In the genomic region with DNA sequence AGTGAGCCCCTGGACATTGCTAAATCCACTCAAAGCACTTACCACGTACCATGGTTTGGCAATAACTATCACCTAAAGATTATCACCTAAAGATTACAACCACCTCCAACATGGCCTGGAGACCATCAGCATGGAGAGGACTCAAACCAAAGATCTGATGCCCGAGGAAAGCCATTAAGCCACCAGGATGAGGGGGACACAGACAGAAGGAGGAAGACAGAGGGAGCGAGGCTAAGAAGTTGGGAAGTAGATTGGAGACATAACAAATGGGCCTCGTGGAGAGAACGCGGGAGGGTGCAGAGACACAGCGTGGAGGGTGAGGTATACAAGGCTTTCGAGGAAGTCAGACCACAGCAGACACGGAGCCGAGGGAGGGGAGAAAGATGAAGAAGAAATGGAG, we compare ENCODE assay signal across 31 cellular contexts.
"Had no signal": no experiment of that assay in that cellular context is flagged by ENCODE, and none has a peak within 500 bp of the region (broad histone marks: within the 10 kb centered on the region; RNA-seq: fewer than 3 reads in every experiment).

No MANE protein-coding gene starts in this region.

- H3K27ac ChIP-seq: adrenal gland, body of pancreas, esophagus squamous epithelium, gastroesophageal sphincter had no signal

- H3K4me3 ChIP-seq: adrenal gland, body of pancreas, esophagus squamous epithelium, gastroesophageal sphincter had no signal

- H3K27me3 Mint-ChIP-seq: activated CD4-positive, alpha-beta T cell treated with anti-CD3 and anti-CD28 coated beads for 36 hours; activated CD8-positive, alpha-beta memory T cell treated with anti-CD3 and anti-CD28 coated beads, Interleukin-2, amount 10 ng/mL, durations not matched to agents 7 days and 5 days; activated naive CD4-positive, alpha-beta T cell treated with anti-CD3 and anti-CD28 coated beads, Interleukin-2, amount 50 U/mL, for 24 hours; activated naive CD8-positive, alpha-beta T cell treated with anti-CD3 and anti-CD28 coated beads for 36 hours; activated naive CD8-positive, alpha-beta T cell treated with anti-CD3 and anti-CD28 coated beads, Interleukin-2, amount 50 U/mL, for 24 hours; effector memory CD8-positive, alpha-beta T cell had no signal

- H3K27me3 ChIP-seq: adrenal gland, body of pancreas, esophagus squamous epithelium, gastroesophageal sphincter had no signal

- H3K4me3 Mint-ChIP-seq: activated CD4-positive, alpha-beta memory T cell treated with anti-CD3 and anti-CD28 coated beads for 36 hours; activated CD4-positive, alpha-beta T cell treated with anti-CD3 and anti-CD28 coated beads for 36 hours; activated CD4-positive, alpha-beta T cell treated with anti-CD3 and anti-CD28 coated beads, Interleukin-2, amount 10 ng/mL, durations not matched to agents 24 days and 14 days; activated CD8-positive, alpha-beta memory T cell treated with anti-CD3 and anti-CD28 coated beads, Interleukin-2, amount 10 ng/mL, durations not matched to agents 7 days and 5 days; activated CD8-positive, alpha-beta T cell treated with anti-CD3 and anti-CD28 coated beads, Interleukin-2, amount 10 ng/mL, durations not matched to agents 7 days and 5 days; activated naive CD4-positive, alpha-beta T cell treated with anti-CD3 and anti-CD28 coated beads for 36 hours; activated naive CD4-positive, alpha-beta T cell treated with anti-CD3 and anti-CD28 coated beads, Interleukin-2, amount 50 U/mL, for 24 hours; activated naive CD8-positive, alpha-beta T cell treated with anti-CD3 and anti-CD28 coated beads for 36 hours; activated naive CD8-positive, alpha-beta T cell treated with anti-CD3 and anti-CD28 coated beads, Interleukin-2, amount 50 U/mL, for 24 hours; activated T-helper 1 cell treated with anti-CD3 and anti-CD28 coated beads, Interleukin-12 subunit alpha, Interleukin-12 subunit beta, Interleukin-2, Interleukin-4 antibody, amounts not matched to agents 30 ng/mL and 10 ng/mL and 1 ng/mL, durations not matched to agents 14 hours and 24 hours and 36 hours; effector memory CD8-positive, alpha-beta T cell had no signal

- DNase-seq: activated CD4-positive, alpha-beta memory T cell treated with anti-CD3 and anti-CD28 coated beads for 36 hours; activated CD4-positive, alpha-beta T cell treated with anti-CD3 and anti-CD28 coated beads for 36 hours; activated CD4-positive, alpha-beta T cell treated with anti-CD3 and anti-CD28 coated beads, Interleukin-2, amount 10 ng/mL, durations not matched to agents 24 days and 14 days; activated CD4-positive, CD25-positive, alpha-beta regulatory T cell; activated CD4-positive, CD25-positive, alpha-beta regulatory T cell treated with anti-CD3 and anti-CD28 coated beads, Interleukin-2, amount 50 U/mL, for 72 hours; activated CD8-positive, alpha-beta memory T cell treated with anti-CD3 and anti-CD28 coated beads, Interleukin-2, amount 10 ng/mL, durations not matched to agents 7 days and 5 days; activated CD8-positive, alpha-beta memory T cell treated with anti-CD3 and anti-CD28 coated beads, Interleukin-2, amount 50 U/mL, for 4 hours; activated CD8-positive, alpha-beta T cell treated with anti-CD3 and anti-CD28 coated beads, Interleukin-2, amount 10 ng/mL, durations not matched to agents 7 days and 5 days; activated effector memory CD4-positive, alpha-beta T cell treated with anti-CD3 and anti-CD28 coated beads, Interleukin-2, amount 50 U/mL, for 16 hours; activated naive CD4-positive, alpha-beta T cell treated with anti-CD3 and anti-CD28 coated beads for 36 hours; activated naive CD8-positive, alpha-beta T cell treated with anti-CD3 and anti-CD28 coated beads for 36 hours; activated naive CD8-positive, alpha-beta T cell treated with anti-CD3 and anti-CD28 coated beads, Interleukin-2, amount 50 U/mL, for 24 hours; activated T-cell treated with anti-CD3 and anti-CD28 coated beads, Interleukin-2, amount 50 U/mL, for 1 hour; activated T-cell treated with anti-CD3 and anti-CD28 coated beads, Interleukin-2, amount 50 U/mL, for 48 hours; adrenal gland; amygdala; aorta; body of pancreas; caudate nucleus; cortex of kidney; dermis blood vessel endothelial cell; effector CD4-positive, alpha-beta T cell; effector memory CD8-positive, alpha-beta T cell; erythroblast; esophagus squamous epithelium; foreskin melanocyte; T-helper 2 cell had no signal

- H3K4me1 Mint-ChIP-seq: activated CD4-positive, alpha-beta T cell treated with anti-CD3 and anti-CD28 coated beads for 36 hours; activated CD8-positive, alpha-beta memory T cell treated with anti-CD3 and anti-CD28 coated beads, Interleukin-2, amount 10 ng/mL, durations not matched to agents 7 days and 5 days; activated naive CD4-positive, alpha-beta T cell treated with anti-CD3 and anti-CD28 coated beads, Interleukin-2, amount 50 U/mL, for 24 hours; activated naive CD8-positive, alpha-beta T cell treated with anti-CD3 and anti-CD28 coated beads for 36 hours; activated naive CD8-positive, alpha-beta T cell treated with anti-CD3 and anti-CD28 coated beads, Interleukin-2, amount 50 U/mL, for 24 hours had no signal

- H3K36me3 ChIP-seq: adrenal gland had no signal

- H3K9me3 ChIP-seq: adrenal gland, body of pancreas, esophagus squamous epithelium, gastroesophageal sphincter had no signal

- H3K36me3 Mint-ChIP-seq: activated CD4-positive, alpha-beta memory T cell treated with anti-CD3 and anti-CD28 coated beads for 36 hours; activated CD8-positive, alpha-beta memory T cell treated with anti-CD3 and anti-CD28 coated beads, Interleukin-2, amount 10 ng/mL, durations not matched to agents 7 days and 5 days; activated naive CD4-positive, alpha-beta T cell treated with anti-CD3 and anti-CD28 coated beads, Interleukin-2, amount 50 U/mL, for 24 hours; activated naive CD8-positive, alpha-beta T cell treated with anti-CD3 and anti-CD28 coated beads for 36 hours had no signal

- H3K9me3 Mint-ChIP-seq: activated CD4-positive, alpha-beta memory T cell treated with anti-CD3 and anti-CD28 coated beads for 36 hours; activated naive CD4-positive, alpha-beta T cell treated with anti-CD3 and anti-CD28 coated beads for 36 hours; activated naive CD4-positive, alpha-beta T cell treated with anti-CD3 and anti-CD28 coated beads, Interleukin-2, amount 50 U/mL, for 24 hours; activated naive CD8-positive, alpha-beta T cell treated with anti-CD3 and anti-CD28 coated beads for 36 hours; activated naive CD8-positive, alpha-beta T cell treated with anti-CD3 and anti-CD28 coated beads, Interleukin-2, amount 50 U/mL, for 24 hours; activated T-helper 2 cell treated with anti-CD3 and anti-CD28 coated beads, Interferon-gamma antibody, Interleukin-2, Interleukin-4, amounts not matched to agents 10 μg/mL and 5 μg/mL and 100 μg/mL, durations not matched to agents 14 hours and 24 hours and 36 hours; effector memory CD8-positive, alpha-beta T cell had no signal

- H3K4me1 ChIP-seq: adrenal gland, body of pancreas had no signal

- H3K27ac Mint-ChIP-seq: activated CD4-positive, alpha-beta memory T cell treated with anti-CD3 and anti-CD28 coated beads for 36 hours; activated CD4-positive, alpha-beta T cell treated with anti-CD3 and anti-CD28 coated beads for 36 hours; activated CD4-positive, alpha-beta T cell treated with anti-CD3 and anti-CD28 coated beads, Interleukin-2, amount 10 ng/mL, durations not matched to agents 24 days and 14 days; activated CD8-positive, alpha-beta memory T cell treated with anti-CD3 and anti-CD28 coated beads, Interleukin-2, amount 10 ng/mL, durations not matched to agents 7 days and 5 days; activated CD8-positive, alpha-beta T cell treated with anti-CD3 and anti-CD28 coated beads, Interleukin-2, amount 10 ng/mL, durations not matched to agents 7 days and 5 days; activated naive CD4-positive, alpha-beta T cell treated with anti-CD3 and anti-CD28 coated beads for 36 hours; activated naive CD4-positive, alpha-beta T cell treated with anti-CD3 and anti-CD28 coated beads, Interleukin-2, amount 50 U/mL, for 24 hours; activated naive CD8-positive, alpha-beta T cell treated with anti-CD3 and anti-CD28 coated beads for 36 hours; activated naive CD8-positive, alpha-beta T cell treated with anti-CD3 and anti-CD28 coated beads, Interleukin-2, amount 50 U/mL, for 24 hours; activated T-helper 1 cell treated with anti-CD3 and anti-CD28 coated beads, Interleukin-12 subunit alpha, Interleukin-12 subunit beta, Interleukin-2, Interleukin-4 antibody, amounts not matched to agents 30 ng/mL and 10 ng/mL and 1 ng/mL, durations not matched to agents 14 hours and 24 hours and 36 hours; activated T-helper 2 cell treated with anti-CD3 and anti-CD28 coated beads, Interferon-gamma antibody, Interleukin-2, Interleukin-4, amounts not matched to agents 10 μg/mL and 5 μg/mL and 100 μg/mL, durations not matched to agents 14 hours and 24 hours and 36 hours; effector memory CD8-positive, alpha-beta T cell had no signal

- ATAC-seq: activated CD4-positive, alpha-beta T cell treated with anti-CD3 and anti-CD28 coated beads for 36 hours; activated CD8-positive, alpha-beta memory T cell treated with anti-CD3 and anti-CD28 coated beads, Interleukin-2, amount 10 ng/mL, durations not matched to agents 7 days and 5 days; activated CD8-positive, alpha-beta T cell treated with anti-CD3 and anti-CD28 coated beads, Interleukin-2, amount 10 ng/mL, durations not matched to agents 7 days and 5 days; activated naive CD8-positive, alpha-beta T cell treated with anti-CD3 and anti-CD28 coated beads, Interleukin-2, amount 50 U/mL, for 24 hours; body of pancreas; effector memory CD8-positive, alpha-beta T cell; gastroesophageal sphincter had no signal
